15 cellular contexts compared by ENCODE assay signal in the genomic region with DNA sequence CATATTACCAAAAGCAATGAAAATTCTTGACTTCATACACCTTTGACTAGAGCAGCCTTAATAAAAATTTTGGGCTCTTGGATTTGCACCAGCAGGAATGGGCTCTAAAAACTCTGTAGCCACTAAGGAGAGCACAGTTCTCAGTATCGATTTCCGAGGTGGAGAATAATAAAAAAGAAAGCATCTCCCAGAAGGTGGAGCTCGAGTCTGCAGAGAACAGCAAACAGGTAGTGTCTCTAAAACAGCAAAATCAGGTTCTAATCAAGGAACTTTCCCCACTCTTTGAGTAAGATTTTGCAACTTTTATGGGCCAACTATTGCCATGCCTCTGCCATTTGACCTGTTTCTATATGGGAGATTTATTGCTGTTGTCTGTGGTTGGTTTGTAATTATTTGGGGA.
DNase-seq lines count a peak whose midpoint lies in the region; ATAC-seq and TF ChIP-seq lines count a peak whose summit lies in the region.
"Had no signal": no experiment of that assay in that cellular context is flagged by ENCODE, and none has a peak within 500 bp of the region (broad histone marks: within the 10 kb centered on the region; RNA-seq: fewer than 3 reads in every experiment).

No MANE protein-coding gene starts in this region.

- H3K4me2 ChIP-seq in SK-N-SH: no peak overlapping the region

- POLR2A ChIA-PET in SK-N-SH (lab: Yijun Ruan, JAX): no interaction called here

- H3K36me3 Mint-ChIP-seq in effector memory CD8-positive, alpha-beta T cell (ENCODE audit: insufficient read depth): no peaks in the 10 kb centered on the region

- no peaks in the 10 kb centered on the region for H3K27me3 Mint-ChIP-seq in effector memory CD8-positive, alpha-beta T cell

- H3K36me3 ChIP-seq in SK-N-SH (replicated peaks in 1 of 2; ENCODE audit: control insufficient read depth in 1 of 2, insufficient read depth in 2 of 2, low read length in 1 of 2): no peaks in the 10 kb centered on the region
- H3K36me3 ChIP-seq in colonic mucosa: no peaks in the 10 kb centered on the region
- H3K36me3 ChIP-seq: SJSA1, thyroid gland had no signal

- CTCF ChIA-PET in SK-N-SH (lab: Yijun Ruan, JAX): no interaction called here

- WGBS in SK-N-SH (ENCODE audit: low lambda C conversion rate): 57% methylated on average over 3 of the region's 3 CpGs

- no peaks in the 10 kb centered on the region for H3K4me1 Mint-ChIP-seq in effector memory CD8-positive, alpha-beta T cell (ENCODE audit: low read depth in 2 of 2)

- TF ChIP-seq EP300 in SK-N-SH (IDR thresholded peaks at IDR 0.05; ENCODE audit: borderline replicate concordance in 1 of 2, low read depth in 1 of 2, low read length in 1 of 2): no peak

- peak; percentile 55 for TF ChIP-seq RAD21 in SK-N-SH (IDR thresholded peaks at IDR 0.05; ENCODE audit: low read length)

- TF ChIP-seq CTCF in SK-N-SH (IDR thresholded peaks at IDR 0.05): peak; percentile 55
- no peak for TF ChIP-seq CTCF in colonic mucosa (IDR thresholded peaks at IDR 0.05)

- H3K27me3 ChIP-seq in SK-N-SH (ENCODE audit: insufficient read depth) (no peaks in the 10 kb centered on the region), colonic mucosa (no peaks in the 10 kb centered on the region)
- H3K27me3 ChIP-seq: thyroid gland had no signal

- intact Hi-C loops in colonic mucosa (cut with DNase I): no loop called here

- H3F3A ChIP-seq in SK-N-SH (replicated peaks; ENCODE audit: insufficient read depth): no peaks in the 10 kb centered on the region

- H3K9me2 ChIP-seq in SK-N-SH: no peaks in the 10 kb centered on the region

- H3K4me1 ChIP-seq in SK-N-SH (ENCODE audit: control insufficient read depth in 1 of 2, insufficient read depth in 2 of 2, low read depth in 1 of 2, low read length in 1 of 2) (no peaks in the 10 kb centered on the region), colonic mucosa (no peaks in the 10 kb centered on the region)
- H3K4me1 ChIP-seq: thyroid gland had no signal

- H3K27ac ChIP-seq in SK-N-SH (ENCODE audit: low read depth in 2 of 2, low read length in 1 of 2) (no peak overlapping the region), colonic mucosa (no peak overlapping the region)
- H3K27ac ChIP-seq: coronary artery, SJSA1, thyroid gland had no signal

- no peak overlapping the region for H3K4me3 ChIP-seq in SK-N-SH (ENCODE audit: low read depth in 2 of 2, low read length in 1 of 2)
- no peak overlapping the region for H3K4me3 ChIP-seq in colonic mucosa
- H3K4me3 ChIP-seq: coronary artery, SJSA1, thyroid gland had no signal

- no peaks in the 10 kb centered on the region for H3K79me2 ChIP-seq in SK-N-SH (ENCODE audit: insufficient read depth)

- no peaks in the 10 kb centered on the region for H4K20me1 ChIP-seq in SK-N-SH (ENCODE audit: insufficient read depth)

- DNase-seq in AG20443 (ENCODE audit: low spot score) (peak; percentile 12), HT-29 (ENCODE audit: low spot score) (peak; percentile 24), SK-N-SH (no peak), iPS-NIHi7 (ENCODE audit: extremely low spot score) (peak; percentile 14), colonic mucosa (no peak), epidermal melanocyte (ENCODE audit: insufficient read length, low spot score) (no peak), DMS79 treated with DMSO at 0.1 percent for 48 hours (lab: John Stamatoyannopoulos, UW) (no peak)
- no peak for DNase-seq in effector memory CD8-positive, alpha-beta T cell
- DNase-seq: activated effector memory CD4-positive, alpha-beta T cell treated with anti-CD3 and anti-CD28 coated beads, Interleukin-2, amount 50 U/mL, for 16 hours; DND-41; midbrain; NCI-H2081 treated with DMSO at 0.1 percent for 48 hours; thyroid gland had no signal

- H3K9me3 ChIP-seq in SK-N-SH (no peaks in the 10 kb centered on the region), colonic mucosa (no peaks in the 10 kb centered on the region)
- H3K9me3 ChIP-seq: thyroid gland had no signal

- no peak overlapping the region for H3K4me3 Mint-ChIP-seq in effector memory CD8-positive, alpha-beta T cell

- peaks cover 0 to 6% of the 10 kb centered on the region in 2 donors for H3K9me3 Mint-ChIP-seq in effector memory CD8-positive, alpha-beta T cell

- H2AFZ ChIP-seq in SK-N-SH (ENCODE audit: low read depth): no peak overlapping the region

- no peak overlapping the region for H3K27ac Mint-ChIP-seq in effector memory CD8-positive, alpha-beta T cell

- ATAC-seq in effector memory CD8-positive, alpha-beta T cell (replicated peaks): no peak

- H3K9ac ChIP-seq in SK-N-SH: no peak overlapping the region
- no peak overlapping the region for H3K9ac ChIP-seq in colonic mucosa (ENCODE audit: low read depth in 2 of 2, low read length in 2 of 2)

TF ChIP-seq in SK-N-SH, 30 proteins besides CTCF, POLR2A, EP300 and RAD21:
- no peak for TF ChIP-seq TAF1 (IDR thresholded peaks at IDR 0.05; ENCODE audit: borderline replicate concordance, low read depth, low read length)
- TF ChIP-seq, protein P1, sequence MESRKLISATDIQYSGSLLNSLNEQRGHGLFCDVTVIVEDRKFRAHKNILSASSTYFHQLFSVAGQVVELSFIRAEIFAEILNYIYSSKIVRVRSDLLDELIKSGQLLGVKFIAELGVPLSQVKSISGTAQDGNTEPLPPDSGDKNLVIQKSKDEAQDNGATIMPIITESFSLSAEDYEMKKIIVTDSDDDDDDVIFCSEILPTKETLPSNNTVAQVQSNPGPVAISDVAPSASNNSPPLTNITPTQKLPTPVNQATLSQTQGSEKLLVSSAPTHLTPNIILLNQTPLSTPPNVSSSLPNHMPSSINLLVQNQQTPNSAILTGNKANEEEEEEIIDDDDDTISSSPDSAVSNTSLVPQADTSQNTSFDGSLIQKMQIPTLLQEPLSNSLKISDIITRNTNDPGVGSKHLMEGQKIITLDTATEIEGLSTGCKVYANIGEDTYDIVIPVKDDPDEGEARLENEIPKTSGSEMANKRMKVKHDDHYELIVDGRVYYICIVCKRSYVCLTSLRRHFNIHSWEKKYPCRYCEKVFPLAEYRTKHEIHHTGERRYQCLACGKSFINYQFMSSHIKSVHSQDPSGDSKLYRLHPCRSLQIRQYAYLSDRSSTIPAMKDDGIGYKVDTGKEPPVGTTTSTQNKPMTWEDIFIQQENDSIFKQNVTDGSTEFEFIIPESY (IDR thresholded peaks at IDR 0.05; ENCODE audit: borderline replicate concordance, low read depth): no peak
- peak; percentile 47 for TF ChIP-seq SMC3 (IDR thresholded peaks at IDR 0.05; ENCODE audit: low read depth, low read length)
TF ChIP-seq in SK-N-SH: peak in this region for 1.

Comparison
In these comparisons a context has a peak if more than half of its experiments do, and no peak if none do; other contexts are left out.
1. DNase-seq: peak in AG20443 (single experiment), HT-29 (single experiment) and iPS-NIHi7 (single experiment); none in SK-N-SH (single experiment), colonic mucosa (single experiment), epidermal melanocyte (single experiment), effector memory CD8-positive, alpha-beta T cell (0 of 3) and DMS79 treated with DMSO at 0.1 percent for 48 hours (single experiment).